Comparison of ENCODE assay signal across 18 cellular contexts in the genomic region with DNA sequence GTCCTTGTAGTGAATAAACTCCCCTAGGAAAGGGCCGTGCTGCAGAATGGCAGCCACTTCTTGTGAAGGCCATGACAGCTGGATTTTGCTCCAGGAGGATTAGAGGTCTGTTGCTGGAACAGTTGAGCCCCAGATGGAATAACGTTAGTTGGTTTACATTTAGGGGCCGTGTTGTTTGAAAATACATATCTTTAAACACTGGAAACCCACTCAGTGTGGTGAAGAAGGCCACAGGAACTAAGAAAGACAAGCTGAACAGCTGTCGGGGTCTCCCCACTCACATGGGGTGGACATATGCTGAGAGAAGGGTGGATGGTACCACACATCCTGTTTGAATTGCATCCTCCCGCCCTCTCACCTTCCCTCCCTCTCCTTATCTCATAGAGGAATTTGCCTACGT.
"Had no signal": no experiment of that assay in that cellular context is flagged by ENCODE, and none has a peak within 500 bp of the region (broad histone marks: within the 10 kb centered on the region; RNA-seq: fewer than 3 reads in every experiment).

No MANE protein-coding gene starts in this region.

- H2AFZ ChIP-seq: neural progenitor cell had no signal

- H3K9ac ChIP-seq: neural progenitor cell had no signal

- H3K27ac ChIP-seq: epithelial cell of prostate, esophagus muscularis mucosa, neural progenitor cell, pancreas, stomach had no signal

- H3K36me3 ChIP-seq: esophagus muscularis mucosa, neural progenitor cell, pancreas, stomach had no signal

- H3K9me3 ChIP-seq: esophagus muscularis mucosa, mucosa of descending colon, pancreas, stomach had no signal

- H3K4me2 ChIP-seq: neural progenitor cell had no signal

- H3K27me3 ChIP-seq: esophagus muscularis mucosa, neural progenitor cell, pancreas, stomach had no signal

- DNase-seq: effector memory CD4-positive, alpha-beta T cell; foreskin fibroblast; head of caudate nucleus; hippocampal formation; left colon; mucosa of descending colon; occipital lobe; pancreas; right cardiac atrium; stimulated activated CD4-positive, alpha-beta T cell treated with anti-CD3 and anti-CD28 coated beads, Interleukin-15, amount 100 ng/mL, for 24 hours; stimulated activated CD4-positive, alpha-beta T cell treated with anti-CD3 and anti-CD28 coated beads, Interleukin-1b, Interleukin-23, amount 100 ng/mL, for 48 hours; stimulated activated CD4-positive, alpha-beta T cell treated with anti-CD3 and anti-CD28 coated beads, Interleukin-4, amount 100 ng/mL, for 4 hours; stimulated activated naive CD4-positive, alpha-beta T cell; stomach; substantia nigra had no signal

- H3K4me3 ChIP-seq: esophagus muscularis mucosa, mucosa of descending colon, neural progenitor cell, pancreas, stomach had no signal
